In the genomic region with DNA sequence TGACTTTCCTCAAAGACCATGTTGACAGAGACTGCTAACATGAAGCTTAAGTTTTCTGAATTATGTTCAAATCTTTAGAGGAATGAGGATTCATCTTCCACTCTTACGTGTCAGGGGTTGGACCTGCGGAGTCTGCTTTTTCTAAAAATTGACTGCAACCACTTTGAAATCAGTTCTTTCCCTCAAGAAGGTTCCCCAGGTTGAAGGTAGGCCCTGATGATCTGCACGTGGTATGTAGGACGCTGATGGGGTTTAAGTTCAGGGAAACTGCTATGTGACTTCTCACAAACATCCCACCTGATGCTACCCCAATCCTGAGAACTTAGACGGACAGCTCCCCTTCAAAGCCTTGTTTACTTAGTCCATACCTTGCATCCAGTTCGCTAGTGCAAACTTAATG, we compare ENCODE assay signal across 15 cellular contexts. TPM values are rescaled to one million over a fixed set of nuclear protein-coding genes. Genes with fewer than 3 reads are reported as not detected.
A peak's percentile ranks its signal among the peaks of the same experiment; 100 is the strongest.
DNase-seq lines count a peak whose midpoint lies in the region; ATAC-seq, FAIRE-seq and TF ChIP-seq lines count a peak whose summit lies in the region.
"Had no signal": no experiment of that assay in that cellular context is flagged by ENCODE, and none has a peak within 500 bp of the region (broad histone marks: within the 10 kb centered on the region; RNA-seq: fewer than 3 reads in every experiment).

No MANE protein-coding gene starts in this region.

- 75 to 89% (median 84%) methylated on average over 6 of the region's 6 CpGs for WGBS in heart left ventricle, 4 donors
- 76 to 81% methylated on average over 6 of the region's 6 CpGs for WGBS in body of pancreas, 2 donors

- no peak for FAIRE-seq in kidney (lab: Jason Lieb, UNC)

- intact Hi-C loops in heart left ventricle (cut with DNase I): no loop called here
- intact Hi-C loops in activated T-helper 1 cell treated with anti-CD3 and anti-CD28 coated beads, Interleukin-12 subunit alpha, Interleukin-12 subunit beta, Interleukin-2, Interleukin-4 antibody, amounts not matched to agents 30 ng/mL and 10 ng/mL and 1 ng/mL, durations not matched to agents 14 hours and 24 hours and 36 hours (cut with micrococcal nuclease): no loop called here
- intact Hi-C loops in kidney (cut with DNase I): no loop called here
- intact Hi-C loops in body of pancreas (cut with DNase I): no loop called here

- H3K36me3 Mint-ChIP-seq in activated T-helper 1 cell treated with anti-CD3 and anti-CD28 coated beads, Interleukin-12 subunit alpha, Interleukin-12 subunit beta, Interleukin-2, Interleukin-4 antibody, amounts not matched to agents 30 ng/mL and 10 ng/mL and 1 ng/mL, durations not matched to agents 14 hours and 24 hours and 36 hours (ENCODE audit: low read depth): peaks cover 62% of the 10 kb centered on the region
- peaks cover 100% of the 10 kb centered on the region for H3K36me3 Mint-ChIP-seq in stimulated activated effector memory CD8-positive, alpha-beta T cell treated with anti-CD3 and anti-CD28 coated beads, Interleukin-12 subunit alpha, Interleukin-12 subunit beta, amount 100 ng/mL, for 72 hours

- H3K27me3 ChIP-seq in cardiac muscle cell: no peaks in the 10 kb centered on the region
- H3K27me3 ChIP-seq in heart left ventricle: no peaks in the 10 kb centered on the region
- H3K27me3 ChIP-seq in body of pancreas: no peaks in the 10 kb centered on the region
- H3K27me3 ChIP-seq: MG63 had no signal

- TF ChIP-seq POLR2A in heart left ventricle (IDR thresholded peaks at IDR 0.05) (no peak), body of pancreas (IDR thresholded peaks at IDR 0.05) (no peak)

- H3K4me3 ChIP-seq in cardiac muscle cell (no peak overlapping the region), heart left ventricle (no peak overlapping the region), kidney (ENCODE audit: low read length in 2 of 2) (no peak overlapping the region), body of pancreas (no peak overlapping the region)
- H3K4me3 ChIP-seq: coronary artery, lower lobe of right lung, MG63 had no signal

- H3K4me1 ChIP-seq in cardiac muscle cell (ENCODE audit: low read depth) (no peaks in the 10 kb centered on the region), heart left ventricle (peaks cover 0 to 20% (median 6%) of the 10 kb centered on the region in 12 donors), kidney (ENCODE audit: control insufficient read depth in 1 of 2, insufficient read depth in 1 of 2, low read depth in 1 of 2, low read length in 2 of 2) (peaks cover 0 to 1% of the 10 kb centered on the region in 2 donors), body of pancreas (peaks cover 24% of the 10 kb centered on the region)

- H3K9me3 ChIP-seq in cardiac muscle cell (ENCODE audit: low read depth): no peaks in the 10 kb centered on the region
- no peaks in the 10 kb centered on the region for H3K9me3 ChIP-seq in heart left ventricle
- no peaks in the 10 kb centered on the region for H3K9me3 ChIP-seq in kidney (ENCODE audit: control insufficient read depth in 1 of 2, low read length in 2 of 2)
- H3K9me3 ChIP-seq in body of pancreas: no peaks in the 10 kb centered on the region
- H3K9me3 ChIP-seq: lower lobe of right lung, MG63 had no signal

- ATAC-seq in heart left ventricle: no peak
- ATAC-seq in stimulated activated effector memory CD8-positive, alpha-beta T cell treated with anti-CD3 and anti-CD28 coated beads, Interleukin-12 subunit alpha, Interleukin-12 subunit beta, amount 100 ng/mL, for 72 hours: no peak
- ATAC-seq in body of pancreas: no peak
- ATAC-seq: lower lobe of right lung; naive thymus-derived CD8-positive, alpha-beta T cell had no signal

- no peaks in the 10 kb centered on the region for H3K27me3 Mint-ChIP-seq in activated T-helper 1 cell treated with anti-CD3 and anti-CD28 coated beads, Interleukin-12 subunit alpha, Interleukin-12 subunit beta, Interleukin-2, Interleukin-4 antibody, amounts not matched to agents 30 ng/mL and 10 ng/mL and 1 ng/mL, durations not matched to agents 14 hours and 24 hours and 36 hours (ENCODE audit: insufficient read depth)
- H3K27me3 Mint-ChIP-seq: naive thymus-derived CD8-positive, alpha-beta T cell had no signal

- TF ChIP-seq CTCF in cardiac muscle cell (IDR thresholded peaks at IDR 0.05; ENCODE audit: low read depth, low read length): no peak
- TF ChIP-seq CTCF in heart left ventricle (IDR thresholded peaks at IDR 0.05): no peak
- no peak for TF ChIP-seq CTCF in kidney (IDR thresholded peaks at IDR 0.05; ENCODE audit: borderline replicate concordance, extremely low read depth, insufficient read depth)
- no peak for TF ChIP-seq CTCF in body of pancreas (IDR thresholded peaks at IDR 0.05)

- peaks cover 65% of the 10 kb centered on the region for H3K36me3 ChIP-seq in cardiac muscle cell
- peaks cover 6 to 100% (median 99%) of the 10 kb centered on the region in 9 donors for H3K36me3 ChIP-seq in heart left ventricle
- H3K36me3 ChIP-seq in kidney (ENCODE audit: control insufficient read depth in 1 of 2, insufficient read depth in 2 of 2, low read length in 2 of 2): peaks cover 52 to 74% of the 10 kb centered on the region in 2 donors
- peaks cover 20 to 50% of the 10 kb centered on the region in 2 donors for H3K36me3 ChIP-seq in body of pancreas (replicated peaks in 1 of 2; ENCODE audit: insufficient read depth in 1 of 2, low read depth in 2 of 2)

- no peak for DNase-seq in cardiac muscle cell (ENCODE audit: low read depth in 1 of 2, low spot score in 1 of 2)
- no peak for DNase-seq in heart left ventricle
- DNase-seq in activated T-helper 1 cell treated with anti-CD3 and anti-CD28 coated beads, Interleukin-12 subunit alpha, Interleukin-12 subunit beta, Interleukin-2, Interleukin-4 antibody, amounts not matched to agents 30 ng/mL and 10 ng/mL and 1 ng/mL, durations not matched to agents 14 hours and 24 hours and 36 hours (ENCODE audit: low spot score): no peak
- DNase-seq in stimulated activated effector memory CD8-positive, alpha-beta T cell treated with anti-CD3 and anti-CD28 coated beads, Interleukin-12 subunit alpha, Interleukin-12 subunit beta, amount 100 ng/mL, for 72 hours (ENCODE audit: low spot score in 2 of 2): no peak
- DNase-seq in kidney: no peak
- no peak for DNase-seq in body of pancreas
- DNase-seq: erythroblast; GDM1; HCEC 1CT; lower lobe of right lung; MG63; naive thymus-derived CD8-positive, alpha-beta T cell; NCI-H187 treated with DMSO at 0.1 percent for 48 hours; NCI-H446 treated with DMSO at 0.1 percent for 48 hours had no signal

- H3K9me3 Mint-ChIP-seq in activated T-helper 1 cell treated with anti-CD3 and anti-CD28 coated beads, Interleukin-12 subunit alpha, Interleukin-12 subunit beta, Interleukin-2, Interleukin-4 antibody, amounts not matched to agents 30 ng/mL and 10 ng/mL and 1 ng/mL, durations not matched to agents 14 hours and 24 hours and 36 hours: no peaks in the 10 kb centered on the region
- no peaks in the 10 kb centered on the region for H3K9me3 Mint-ChIP-seq in stimulated activated effector memory CD8-positive, alpha-beta T cell treated with anti-CD3 and anti-CD28 coated beads, Interleukin-12 subunit alpha, Interleukin-12 subunit beta, amount 100 ng/mL, for 72 hours
- H3K9me3 Mint-ChIP-seq: naive thymus-derived CD8-positive, alpha-beta T cell had no signal

- no peak overlapping the region for H3K9ac ChIP-seq in kidney (ENCODE audit: low read length in 2 of 2)

- peak overlapping the region; percentile 21 for H3K27ac Mint-ChIP-seq in activated T-helper 1 cell treated with anti-CD3 and anti-CD28 coated beads, Interleukin-12 subunit alpha, Interleukin-12 subunit beta, Interleukin-2, Interleukin-4 antibody, amounts not matched to agents 30 ng/mL and 10 ng/mL and 1 ng/mL, durations not matched to agents 14 hours and 24 hours and 36 hours
- H3K27ac Mint-ChIP-seq in stimulated activated effector memory CD8-positive, alpha-beta T cell treated with anti-CD3 and anti-CD28 coated beads, Interleukin-12 subunit alpha, Interleukin-12 subunit beta, amount 100 ng/mL, for 72 hours: peak overlapping the region; percentile 77

- peak overlapping the region; percentile 75 for H3K27ac ChIP-seq in cardiac muscle cell
- no peak overlapping the region for H3K27ac ChIP-seq in heart left ventricle
- H3K27ac ChIP-seq in kidney (ENCODE audit: low read depth in 2 of 2, low read length in 2 of 2): no peak overlapping the region
- H3K27ac ChIP-seq in body of pancreas: no peak overlapping the region
- H3K27ac ChIP-seq: coronary artery, lower lobe of right lung had no signal

- H3K4me1 Mint-ChIP-seq in activated T-helper 1 cell treated with anti-CD3 and anti-CD28 coated beads, Interleukin-12 subunit alpha, Interleukin-12 subunit beta, Interleukin-2, Interleukin-4 antibody, amounts not matched to agents 30 ng/mL and 10 ng/mL and 1 ng/mL, durations not matched to agents 14 hours and 24 hours and 36 hours (ENCODE audit: low read depth): peaks cover 26% of the 10 kb centered on the region
- peaks cover 38% of the 10 kb centered on the region for H3K4me1 Mint-ChIP-seq in stimulated activated effector memory CD8-positive, alpha-beta T cell treated with anti-CD3 and anti-CD28 coated beads, Interleukin-12 subunit alpha, Interleukin-12 subunit beta, amount 100 ng/mL, for 72 hours

- no peak overlapping the region for H3K4me3 Mint-ChIP-seq in activated T-helper 1 cell treated with anti-CD3 and anti-CD28 coated beads, Interleukin-12 subunit alpha, Interleukin-12 subunit beta, Interleukin-2, Interleukin-4 antibody, amounts not matched to agents 30 ng/mL and 10 ng/mL and 1 ng/mL, durations not matched to agents 14 hours and 24 hours and 36 hours
- H3K4me3 Mint-ChIP-seq in stimulated activated effector memory CD8-positive, alpha-beta T cell treated with anti-CD3 and anti-CD28 coated beads, Interleukin-12 subunit alpha, Interleukin-12 subunit beta, amount 100 ng/mL, for 72 hours: no peak overlapping the region
- H3K4me3 Mint-ChIP-seq: naive thymus-derived CD8-positive, alpha-beta T cell had no signal

RNA-seq across cellular contexts. Expression of gene RACK1, which starts 7.2 kb away (rescaled TPM):
- 2,235 and 2,267 TPM in 2 replicates for total RNA-seq in cardiac muscle cell
- 803 and 899 TPM in 2 replicates for polyA plus RNA-seq in cardiac muscle cell
- total RNA-seq in heart left ventricle: 1,000 to 10,000 TPM in 2 of 9 donors, 100 to 1,000 TPM in 7; 560 to 1,237 (median 771) TPM
- polyA plus RNA-seq in heart left ventricle: 1,000 to 10,000 TPM in 1 of 2 donors, 100 to 1,000 TPM in 1; 876 to 2,287 TPM
- total RNA-seq in activated T-helper 1 cell treated with anti-CD3 and anti-CD28 coated beads, Interleukin-12 subunit alpha, Interleukin-12 subunit beta, Interleukin-2, Interleukin-4 antibody, amounts not matched to agents 30 ng/mL and 10 ng/mL and 1 ng/mL, durations not matched to agents 14 hours and 24 hours and 36 hours: 2,098 and 2,121 TPM in 2 replicates
- 1,240 TPM for total RNA-seq in kidney
- polyA plus RNA-seq in kidney (ENCODE audit: insufficient read depth, low read depth, low replicate concordance): 1,699 TPM
- 1,000 to 10,000 TPM; 1,136 to 1,977 TPM for total RNA-seq in body of pancreas

RNA-seq across cellular contexts. Expression of gene TRIM41, which starts 13.4 kb away (rescaled TPM):
- total RNA-seq in cardiac muscle cell (29.4 and 30.1 TPM in 2 replicates), heart left ventricle (10 to 100 TPM; 12.3 to 27.3 (median 23.9) TPM), kidney (34.9 TPM), body of pancreas (10 to 100 TPM; 12.5 to 15.2 TPM)
- polyA plus RNA-seq in cardiac muscle cell (3.4 and 5.4 TPM in 2 replicates), heart left ventricle (10 to 100 TPM; 20.2 TPM), kidney (ENCODE audit: insufficient read depth, low read depth, low replicate concordance) (21.8 TPM)
- total RNA-seq in activated T-helper 1 cell treated with anti-CD3 and anti-CD28 coated beads, Interleukin-12 subunit alpha, Interleukin-12 subunit beta, Interleukin-2, Interleukin-4 antibody, amounts not matched to agents 30 ng/mL and 10 ng/mL and 1 ng/mL, durations not matched to agents 14 hours and 24 hours and 36 hours: 31.8 and 34.8 TPM in 2 replicates

RNA-seq across cellular contexts. Expression of gene TRIM52, which starts 24.5 kb away (rescaled TPM):
- total RNA-seq in cardiac muscle cell (10.4 and 12.3 TPM in 2 replicates), heart left ventricle (10 to 100 TPM in 1 of 9 donors, 1 to 10 TPM in 8; 5.6 to 12.8 (median 7.6) TPM), kidney (18.4 TPM), body of pancreas (10 to 100 TPM; 16.9 to 26.0 TPM)
- polyA plus RNA-seq in cardiac muscle cell (9.5 and 10.5 TPM in 2 replicates), heart left ventricle (10 to 100 TPM in 1 of 2 donors, 1 to 10 TPM in 1; 5.9 to 10.3 TPM), kidney (ENCODE audit: insufficient read depth, low read depth, low replicate concordance) (9.7 TPM)
- 15.3 and 17.1 TPM in 2 replicates for total RNA-seq in activated T-helper 1 cell treated with anti-CD3 and anti-CD28 coated beads, Interleukin-12 subunit alpha, Interleukin-12 subunit beta, Interleukin-2, Interleukin-4 antibody, amounts not matched to agents 30 ng/mL and 10 ng/mL and 1 ng/mL, durations not matched to agents 14 hours and 24 hours and 36 hours

RNA-seq across cellular contexts. Expression of gene TRIM7, which starts 31.5 kb away (rescaled TPM):
- total RNA-seq in cardiac muscle cell: 0.39 TPM in 1 of 2 replicates, not detected in the other
- 0.11 and 0.20 TPM in 2 replicates for polyA plus RNA-seq in cardiac muscle cell
- 10 to 100 TPM in 1 of 9 donors, 1 to 10 TPM in 8; 3.7 to 10.2 (median 6.7) TPM for total RNA-seq in heart left ventricle
- polyA plus RNA-seq in heart left ventricle: 10 to 100 TPM in 1 of 2 donors, 1 to 10 TPM in 1; 3.6 to 11.0 TPM
- 1.5 and 1.8 TPM in 2 replicates for total RNA-seq in activated T-helper 1 cell treated with anti-CD3 and anti-CD28 coated beads, Interleukin-12 subunit alpha, Interleukin-12 subunit beta, Interleukin-2, Interleukin-4 antibody, amounts not matched to agents 30 ng/mL and 10 ng/mL and 1 ng/mL, durations not matched to agents 14 hours and 24 hours and 36 hours
- total RNA-seq in kidney: 6.3 TPM
- polyA plus RNA-seq in kidney (ENCODE audit: insufficient read depth, low read depth, low replicate concordance): 5.7 TPM
- total RNA-seq in body of pancreas: 10 to 100 TPM; 11.5 to 17.9 TPM
